ENCODE assay signal across 1 cellular context in the genomic region with DNA sequence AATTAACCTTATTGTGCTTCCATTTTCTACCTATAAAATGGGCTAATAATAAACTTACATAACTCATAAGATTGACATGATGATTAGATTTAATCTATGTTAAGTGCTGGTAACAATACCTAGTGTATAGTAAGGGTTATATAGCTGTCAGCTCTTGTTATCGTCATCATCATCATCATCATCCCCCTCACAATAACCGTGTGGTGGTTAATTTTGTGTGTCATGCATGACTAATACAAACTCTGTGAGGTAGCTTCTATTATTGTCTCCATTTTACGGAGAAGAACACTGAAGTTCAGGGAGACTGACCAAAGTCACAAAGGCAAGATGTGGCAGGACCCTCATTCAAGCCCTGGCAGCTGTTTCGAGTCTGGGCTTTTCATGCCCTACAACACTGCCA.
TF ChIP-seq lines count a peak whose summit lies in the region.

No MANE protein-coding gene starts in this region.

TF ChIP-seq in IMR-90, 13 proteins besides CTCF, POLR2A, EP300 and RAD21:
- TF ChIP-seq MAZ (IDR thresholded peaks at IDR 0.05; ENCODE audit: borderline replicate concordance, low read depth, low read length): no peak
- TF ChIP-seq MXI1 (IDR thresholded peaks at IDR 0.05; ENCODE audit: borderline replicate concordance, low read depth, low read length): no peak
- TF ChIP-seq FOS (IDR thresholded peaks at IDR 0.05; ENCODE audit: low read depth, low read length): 0 out of 2 replicates have a peak, but pooled peaks have one; percentile 10
- TF ChIP-seq, protein P1, sequence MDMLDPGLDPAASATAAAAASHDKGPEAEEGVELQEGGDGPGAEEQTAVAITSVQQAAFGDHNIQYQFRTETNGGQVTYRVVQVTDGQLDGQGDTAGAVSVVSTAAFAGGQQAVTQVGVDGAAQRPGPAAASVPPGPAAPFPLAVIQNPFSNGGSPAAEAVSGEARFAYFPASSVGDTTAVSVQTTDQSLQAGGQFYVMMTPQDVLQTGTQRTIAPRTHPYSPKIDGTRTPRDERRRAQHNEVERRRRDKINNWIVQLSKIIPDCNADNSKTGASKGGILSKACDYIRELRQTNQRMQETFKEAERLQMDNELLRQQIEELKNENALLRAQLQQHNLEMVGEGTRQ (IDR thresholded peaks at IDR 0.05; ENCODE audit: low read depth, low read length): no peak
- no peak for TF ChIP-seq SMC3 (IDR thresholded peaks at IDR 0.05; ENCODE audit: low read depth, low read length)
